11 cellular contexts compared by ENCODE assay signal in the genomic region with DNA sequence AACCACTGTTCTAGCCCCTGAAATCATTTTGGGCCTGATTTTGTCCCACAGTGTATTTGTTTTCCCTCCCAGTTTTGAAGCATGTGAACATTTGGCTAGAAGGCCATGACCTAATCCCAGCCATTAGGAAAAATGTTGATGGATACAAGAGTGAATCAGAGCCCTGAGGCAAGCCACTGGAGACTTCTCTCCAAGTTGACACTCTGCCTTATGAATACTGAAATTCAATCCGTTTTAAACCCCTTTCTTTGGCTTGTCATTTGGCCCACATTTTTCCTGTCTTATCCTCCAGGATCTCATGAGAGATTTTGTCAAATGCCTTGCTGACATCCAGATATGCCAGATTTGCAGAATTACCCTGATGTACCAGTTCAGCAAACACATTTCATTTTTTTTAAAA.
A peak's percentile ranks its signal among the peaks of the same experiment; 100 is the strongest.
DNase-seq lines count a peak whose midpoint lies in the region; TF ChIP-seq lines count a peak whose summit lies in the region.
"Had no signal": no experiment of that assay in that cellular context is flagged by ENCODE, and none has a peak within 500 bp of the region (broad histone marks: within the 10 kb centered on the region; RNA-seq: fewer than 3 reads in every experiment).

No MANE protein-coding gene starts in this region.

- no peak overlapping the region for H3K23ac ChIP-seq in trophoblast cell (ENCODE audit: low read length)

- DNase-seq in GM23248 (peak; percentile 81), SJCRH30 (peak; percentile 60 to 81), fibroblast of mammary gland (ENCODE audit: low read depth) (peak; percentile 88), trophoblast cell (peak; percentile 88 to 95), activated gamma-delta T cell treated with Interleukin-2 at 50 U/mL for 16 hours (no peak), erythroblast (lab: John Stamatoyannopoulos, UW) (no peak), NCI-H1436 (lab: John Stamatoyannopoulos, UW) (no peak), cerebellar cortex (ENCODE audit: low spot score) (no peak)
- DNase-seq: activated naive CD8-positive, alpha-beta T cell treated with anti-CD3 and anti-CD28 coated beads, Interleukin-2, amount 50 U/mL, for 24 hours; CD4-positive, alpha-beta memory T cell; effector CD8-positive, alpha-beta T cell had no signal

- no peak overlapping the region for H4K91ac ChIP-seq in trophoblast cell (ENCODE audit: low read depth, low read length)

- H3K9me3 ChIP-seq in GM23248 (ENCODE audit: low read depth) (no peaks in the 10 kb centered on the region), SJCRH30 (replicated peaks) (no peaks in the 10 kb centered on the region), trophoblast cell (ENCODE audit: insufficient read depth, low read depth, low read length) (no peaks in the 10 kb centered on the region)

- H3K79me1 ChIP-seq in trophoblast cell (ENCODE audit: low read length) = peaks cover 2% of the 10 kb centered on the region

- H3K4me1 ChIP-seq in GM23248 (ENCODE audit: insufficient read depth) (peaks cover 31% of the 10 kb centered on the region), SJCRH30 (peaks cover 18% of the 10 kb centered on the region), trophoblast cell (ENCODE audit: control insufficient read depth in 1 of 2, insufficient read depth in 2 of 2, low read length in 2 of 2) (peaks cover 6 to 9% of the 10 kb centered on the region in 2 experiments)

- H3K4ac ChIP-seq in trophoblast cell (ENCODE audit: low read depth, low read length) = no peak overlapping the region

- no peak overlapping the region for H2BK120ac ChIP-seq in trophoblast cell (ENCODE audit: insufficient read depth, low read length, poor library complexity)

- H4K8ac ChIP-seq in trophoblast cell (ENCODE audit: low read depth, low read length) = no peak overlapping the region

- no peak overlapping the region for H4K12ac ChIP-seq in trophoblast cell (ENCODE audit: low read depth, low read length)

- H3K4me2 ChIP-seq in GM23248 (ENCODE audit: unreplicated experiment) (no peak overlapping the region), trophoblast cell (ENCODE audit: low read length) (no peak overlapping the region)

- no peak overlapping the region for H3K18ac ChIP-seq in trophoblast cell (ENCODE audit: low read length)

- H2BK5ac ChIP-seq in trophoblast cell (ENCODE audit: low read depth, low read length, poor library complexity) = no peak overlapping the region

- H4K20me1 ChIP-seq in GM23248 (ENCODE audit: insufficient read depth) = no peaks in the 10 kb centered on the region

- in situ Hi-C loops in GM23248 (cut with MboI) = no loop called here

- no peak overlapping the region for H2AFZ ChIP-seq in GM23248
- no peak overlapping the region for H2AFZ ChIP-seq in trophoblast cell (ENCODE audit: insufficient read depth, low read length, poor library complexity)

- no peak overlapping the region for H2BK12ac ChIP-seq in trophoblast cell (ENCODE audit: low read length)

- no peak for TF ChIP-seq CTCF in fibroblast of mammary gland (conservative IDR thresholded peaks at IDR 0.05; ENCODE audit: control insufficient read depth, insufficient read depth, low read depth, low read length)

- no peak overlapping the region for H3K4me3 ChIP-seq in GM23248
- no peak overlapping the region for H3K4me3 ChIP-seq in SJCRH30
- no peak overlapping the region for H3K4me3 ChIP-seq in fibroblast of mammary gland (ENCODE audit: control insufficient read depth, low read depth, low read length)
- H3K4me3 ChIP-seq in trophoblast cell (ENCODE audit: low read depth, low read length) = no peak overlapping the region

- H3K79me2 ChIP-seq in GM23248 (ENCODE audit: insufficient read depth) (no peaks in the 10 kb centered on the region), trophoblast cell (ENCODE audit: control insufficient read depth, insufficient read depth, low read length, poor library complexity) (no peaks in the 10 kb centered on the region)

- H3K27ac ChIP-seq in GM23248 (0 out of 2 replicates have a peak overlapping the region, but pooled peaks have one; percentile 36), SJCRH30 (no peak overlapping the region), trophoblast cell (ENCODE audit: low read depth, low read length) (peak overlapping the region; percentile 27)

- H3K9me2 ChIP-seq in GM23248 (ENCODE audit: insufficient read depth) = no peaks in the 10 kb centered on the region

- no peak for TF ChIP-seq POLR2A in erythroblast (IDR thresholded peaks at IDR 0.05; ENCODE audit: low read length)

- peaks cover 27% of the 10 kb centered on the region for H3F3A ChIP-seq in GM23248 (ENCODE audit: insufficient read depth)

- H2AK5ac ChIP-seq in trophoblast cell (ENCODE audit: low read length) = no peak overlapping the region

- H3K14ac ChIP-seq in trophoblast cell (ENCODE audit: low read length) = no peak overlapping the region

- WGBS in GM23248 (ENCODE audit: low coverage in 1 of 2, low lambda C conversion rate in 2 of 2, missing lambda C conversion rate in 2 of 2), 2 experiments = 4 to 5% methylated on average over 1 of the region's 1 CpG
- WGBS in trophoblast cell (ENCODE audit: extremely low coverage, insufficient coverage, insufficient read length) = no CpG with 5 or more reads among the region's 1 CpG

- no peak overlapping the region for H3K9ac ChIP-seq in GM23248
- H3K9ac ChIP-seq in trophoblast cell (ENCODE audit: low read length) = no peak overlapping the region

- H3K36me3 ChIP-seq in GM23248 (ENCODE audit: low read depth) = no peaks in the 10 kb centered on the region
- no peaks in the 10 kb centered on the region for H3K36me3 ChIP-seq in SJCRH30
- H3K36me3 ChIP-seq in trophoblast cell (ENCODE audit: control insufficient read depth in 1 of 2, insufficient read depth in 2 of 2, low read length in 2 of 2) = no peaks in the 10 kb centered on the region

- H3K27me3 ChIP-seq in GM23248 (replicated peaks; ENCODE audit: insufficient read depth) = peaks cover 2% of the 10 kb centered on the region; the same call in 1 of the 2 replicates
- no peaks in the 10 kb centered on the region for H3K27me3 ChIP-seq in SJCRH30
- H3K27me3 ChIP-seq in trophoblast cell (ENCODE audit: insufficient read depth, low read length) = no peaks in the 10 kb centered on the region

Comparison
In these comparisons a context has a peak if more than half of its experiments do, and no peak if none do; other contexts are left out.
1. DNase-seq: peak in GM23248 (single experiment), SJCRH30 (2 of 2), fibroblast of mammary gland (single experiment) and trophoblast cell (2 of 2); none in activated gamma-delta T cell treated with Interleukin-2 at 50 U/mL for 16 hours (single experiment), erythroblast (0 of 2), NCI-H1436 (single experiment) and cerebellar cortex (single experiment).